ENCODE assay signal across 7 cellular contexts in the genomic region with DNA sequence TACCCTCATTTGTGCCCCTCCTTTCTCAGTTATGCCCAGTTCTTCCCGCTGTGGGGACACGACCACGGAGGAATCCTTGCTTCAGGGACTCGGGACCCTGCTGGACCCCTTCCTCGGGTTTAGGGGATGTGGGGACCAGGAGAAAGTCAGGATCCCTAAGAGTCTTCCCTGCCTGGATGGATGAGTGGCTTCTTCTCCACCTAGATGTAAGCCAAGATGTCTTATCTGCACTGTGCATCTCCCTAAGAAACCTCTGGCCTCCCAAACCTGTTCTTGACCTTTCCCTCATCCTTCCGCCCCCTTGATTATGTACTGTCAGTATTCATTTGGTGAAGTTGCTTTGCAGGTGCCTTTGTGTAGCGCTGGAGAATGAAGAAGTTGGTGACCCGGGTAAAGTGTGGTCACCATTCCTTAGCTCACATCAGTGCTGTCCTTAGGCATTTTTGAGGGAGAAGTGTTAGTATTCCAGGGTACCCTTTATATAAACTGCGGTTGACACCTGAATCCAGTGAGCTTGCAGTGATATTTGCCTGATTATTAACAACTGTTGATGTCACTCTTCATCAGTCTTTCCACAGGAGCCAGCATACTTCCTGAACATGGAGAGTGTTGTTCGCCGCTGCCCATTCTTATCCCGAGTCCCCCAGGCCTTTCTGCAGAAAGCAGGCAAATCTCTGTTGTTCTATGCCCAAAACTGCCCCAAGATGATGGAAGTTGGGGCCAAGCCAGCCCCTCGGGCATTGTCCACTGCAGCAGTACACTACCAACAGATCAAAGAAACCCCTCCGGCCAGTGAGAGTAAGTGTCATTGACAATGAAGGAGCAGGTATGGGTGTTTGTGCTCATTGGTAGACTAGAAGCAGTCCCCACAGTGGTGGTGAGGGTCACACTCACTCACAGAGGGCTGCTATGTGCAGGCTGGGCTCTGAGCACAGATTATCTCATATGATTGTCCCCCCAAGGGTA. TPM values are rescaled to one million over a fixed set of nuclear protein-coding genes. Genes with fewer than 3 reads are reported as not detected.
DNase-seq lines count a peak whose midpoint lies in the region; ATAC-seq and TF ChIP-seq lines count a peak whose summit lies in the region.
"Had no signal": no experiment of that assay in that cellular context is flagged by ENCODE, and none has a peak within 500 bp of the region (broad histone marks: within the 10 kb centered on the region; RNA-seq: fewer than 3 reads in every experiment).

No MANE protein-coding gene starts in this region.

- H3K27me3 ChIP-seq in MM.1S (replicated peaks; ENCODE audit: insufficient read depth, low read length) (no peaks in the 10 kb centered on the region), gastrocnemius medialis (no peaks in the 10 kb centered on the region)
- H3K27me3 ChIP-seq in effector memory CD4-positive, alpha-beta T cell (replicated peaks; ENCODE audit: control insufficient read depth, insufficient read depth, low read length, poor library complexity, severe bottlenecking), result no peaks in the 10 kb centered on the region

- ATAC-seq in gastrocnemius medialis (no peak), GM19395 (IDR thresholded peaks at IDR 0.05; ENCODE audit: unreplicated experiment) (no peak), GM19328 (IDR thresholded peaks at IDR 0.05; ENCODE audit: unreplicated experiment) (no peak)

- TF ChIP-seq CTCF in MM.1S (IDR thresholded peaks at IDR 0.05; ENCODE audit: low read length), result no peak
- no peak for TF ChIP-seq CTCF in gastrocnemius medialis (IDR thresholded peaks at IDR 0.05 in 4 of 5, conservative IDR thresholded peaks at IDR 0.05 in 1 of 5)

- H3K9ac ChIP-seq in MM.1S (ENCODE audit: low read length), result peak overlapping the region; percentile 73

- H3K9me2 ChIP-seq in MM.1S (replicated peaks; ENCODE audit: insufficient read depth, low read length), result no peaks in the 10 kb centered on the region

- H3K27ac ChIP-seq in MM.1S (ENCODE audit: low read length), result no peak overlapping the region
- H3K27ac ChIP-seq in effector memory CD4-positive, alpha-beta T cell (ENCODE audit: insufficient read depth, low read length, poor library complexity, severe bottlenecking), result peak overlapping the region; percentile 90
- peak overlapping the region; percentile 88 to 97 (median 92) for H3K27ac ChIP-seq in gastrocnemius medialis

- H3K36me3 ChIP-seq in MM.1S (replicated peaks; ENCODE audit: insufficient read depth, low read length) (no peaks in the 10 kb centered on the region; the same call in none of the 2 replicates), gastrocnemius medialis (peaks cover 0 to 45% of the 10 kb centered on the region in 2 donors)
- H3K36me3 ChIP-seq in effector memory CD4-positive, alpha-beta T cell (ENCODE audit: control insufficient read depth, insufficient read depth, low read length), result peaks cover 25% of the 10 kb centered on the region

- peaks cover 16% of the 10 kb centered on the region for H3K79me2 ChIP-seq in MM.1S (ENCODE audit: low read length)

- H3K9me3 ChIP-seq in MM.1S (replicated peaks; ENCODE audit: insufficient read depth, low read length) (no peaks in the 10 kb centered on the region), gastrocnemius medialis (no peaks in the 10 kb centered on the region)
- H3K9me3 ChIP-seq in effector memory CD4-positive, alpha-beta T cell (ENCODE audit: control insufficient read depth, low read length), result no peaks in the 10 kb centered on the region

- peaks cover 11% of the 10 kb centered on the region for H3K4me1 ChIP-seq in MM.1S (ENCODE audit: low read length)
- peaks cover 24% of the 10 kb centered on the region for H3K4me1 ChIP-seq in effector memory CD4-positive, alpha-beta T cell (ENCODE audit: control insufficient read depth, insufficient read depth, low read length, poor library complexity, severe bottlenecking)
- peaks cover 30 to 34% of the 10 kb centered on the region in 2 donors for H3K4me1 ChIP-seq in gastrocnemius medialis

- peak overlapping the region; percentile 91 for H2AFZ ChIP-seq in MM.1S (ENCODE audit: low read length)

- DNase-seq in MM.1S (no peak), gastrocnemius medialis (no peak), ecto neural progenitor cell (ENCODE audit: low spot score) (no peak)
- DNase-seq in effector memory CD4-positive, alpha-beta T cell, result no peak

- intact Hi-C loops in gastrocnemius medialis (cut with DNase I; ENCODE audit: low total_unique reads), result loop anchor here (2.0 kb wide), 1 partner anchor 44 kb away; the partner anchor contains the start of gene POC1A

- H3K4me3 ChIP-seq in MM.1S (ENCODE audit: low read length) (peak overlapping the region; percentile 82), gastrocnemius medialis (peak overlapping the region; percentile 83 to 100 (median 86))
- H3K4me3 ChIP-seq in effector memory CD4-positive, alpha-beta T cell (ENCODE audit: insufficient read depth, low read depth, low read length, poor library complexity, severe bottlenecking), result peak overlapping the region; percentile 99

- no peaks in the 10 kb centered on the region for H3F3A ChIP-seq in MM.1S (ENCODE audit: insufficient read depth, low read length)

- H3K4me2 ChIP-seq in MM.1S (ENCODE audit: low read depth, low read length), result peak overlapping the region; percentile 76

- H4K20me1 ChIP-seq in MM.1S (ENCODE audit: insufficient read depth, low read length), result no peaks in the 10 kb centered on the region

- TF ChIP-seq POLR2A in gastrocnemius medialis (IDR thresholded peaks at IDR 0.05), result no peak

- in situ Hi-C loops in gastrocnemius medialis (cut with MboI; ENCODE audit: low sequenced_read_pairs in 4 of 4), result no loop called here

RNA-seq across cellular contexts. Expression of gene ALAS1, which starts 1.0 kb away (rescaled TPM):
- total RNA-seq in gastrocnemius medialis, result 10 to 100 TPM; 61.0 to 99.8 (median 68.4) TPM

RNA-seq across cellular contexts. Expression of gene TLR9, which starts 26.5 kb away (rescaled TPM):
- under 1 TPM in 3 of 4 donors, not detected in 1; 0.07 to 0.41 (median 0.13) TPM for total RNA-seq in gastrocnemius medialis
- total RNA-seq: RPMI7951 had no signal

RNA-seq across cellular contexts. Expression of gene TWF2, which starts 40.0 kb away (rescaled TPM):
- 100 to 1,000 TPM in 3 of 4 donors, 10 to 100 TPM in 1; 99.2 to 222 (median 168) TPM for total RNA-seq in gastrocnemius medialis

RNA-seq across cellular contexts. Expression of gene POC1A, which starts 44.7 kb away (rescaled TPM):
- total RNA-seq in gastrocnemius medialis, result 1 to 10 TPM in 1 of 4 donors, under 1 TPM in 3; 0.51 to 3.2 (median 0.81) TPM

RNA-seq across cellular contexts. Expression of gene PPM1M, which starts 46.6 kb away (rescaled TPM):
- 1 to 10 TPM in 3 of 4 donors, under 1 TPM in 1; 0.97 to 5.2 (median 3.5) TPM for total RNA-seq in gastrocnemius medialis
